8 cellular contexts compared by ENCODE assay signal in genomic region chr11:75582461-75582934, GRCh38. TPM values are rescaled to one million over a fixed set of nuclear protein-coding genes. Genes with fewer than 3 reads are reported as not detected.
A peak's percentile ranks its signal among the peaks of the same experiment; 100 is the strongest.
DNase-seq lines count a peak whose midpoint lies in the region; ATAC-seq and TF ChIP-seq lines count a peak whose summit lies in the region.

No MANE protein-coding gene starts in this region.

- DNase-seq in GM12865 (ENCODE audit: low read depth), result no peak
- DNase-seq in activated CD4-positive, alpha-beta memory T cell treated with anti-CD3 and anti-CD28 coated beads, Interleukin-2, amount 10 ng/mL, durations not matched to agents 7 days and 5 days, result no peak
- DNase-seq in left ventricle myocardium inferior, result no peak
- no peak for DNase-seq in skeletal muscle cell (ENCODE audit: low read depth)
- DNase-seq in amniotic stem cell (lab: John Stamatoyannopoulos, UW), result no peak

- no peaks in the 10 kb centered on the region for H3K36me3 Mint-ChIP-seq in activated CD4-positive, alpha-beta memory T cell treated with anti-CD3 and anti-CD28 coated beads, Interleukin-2, amount 10 ng/mL, durations not matched to agents 7 days and 5 days (ENCODE audit: low read depth)

- H3K4me1 ChIP-seq in left ventricle myocardium inferior, result peaks cover 28% of the 10 kb centered on the region

- no peaks in the 10 kb centered on the region for H3K9me3 ChIP-seq in left ventricle myocardium inferior (replicated peaks)

- H3K27me3 Mint-ChIP-seq in activated CD4-positive, alpha-beta memory T cell treated with anti-CD3 and anti-CD28 coated beads, Interleukin-2, amount 10 ng/mL, durations not matched to agents 7 days and 5 days, result peaks cover 2% of the 10 kb centered on the region

- H3K27ac Mint-ChIP-seq in activated CD4-positive, alpha-beta memory T cell treated with anti-CD3 and anti-CD28 coated beads, Interleukin-2, amount 10 ng/mL, durations not matched to agents 7 days and 5 days, result peak overlapping the region; percentile 63

- H3K9me3 Mint-ChIP-seq in activated CD4-positive, alpha-beta memory T cell treated with anti-CD3 and anti-CD28 coated beads, Interleukin-2, amount 10 ng/mL, durations not matched to agents 7 days and 5 days, result no peaks in the 10 kb centered on the region

- intact Hi-C loops in left ventricle myocardium inferior (cut with micrococcal nuclease), result no loop called here

- H3K36me3 ChIP-seq in left ventricle myocardium inferior, result no peaks in the 10 kb centered on the region

- CTCF ChIA-PET in activated CD4-positive, alpha-beta memory T cell treated with anti-CD3 and anti-CD28 coated beads, Interleukin-2, amount 10 ng/mL, durations not matched to agents 7 days and 5 days (lab: Charles Lee), result interaction anchor here (1.2 kb wide), 1 partner anchor 48 kb away, joined by 3 read pairs; no protein-coding TSS in a partner anchor

- H3K4me1 Mint-ChIP-seq in activated CD4-positive, alpha-beta memory T cell treated with anti-CD3 and anti-CD28 coated beads, Interleukin-2, amount 10 ng/mL, durations not matched to agents 7 days and 5 days, result peaks cover 31% of the 10 kb centered on the region

- no peak for ATAC-seq in GM21723 (IDR thresholded peaks at IDR 0.05; ENCODE audit: unreplicated experiment)
- no peak for ATAC-seq in GM18867 (IDR thresholded peaks at IDR 0.05; ENCODE audit: unreplicated experiment)
- ATAC-seq in GM19351 (IDR thresholded peaks at IDR 0.05; ENCODE audit: unreplicated experiment), result no peak

- H3K4me3 ChIP-seq in GM12865 (ENCODE audit: low read depth, low read length) (peak overlapping the region; percentile 58), left ventricle myocardium inferior (peak overlapping the region; percentile 85), skeletal muscle cell (ENCODE audit: low read depth, low read length) (peak overlapping the region; percentile 65)

- POLR2A ChIA-PET in activated CD4-positive, alpha-beta memory T cell treated with anti-CD3 and anti-CD28 coated beads, Interleukin-2, amount 10 ng/mL, durations not matched to agents 7 days and 5 days (lab: Charles Lee), result interaction anchor here (0.6 to 2.0 kb wide), 3 partner anchors 9 to 324 kb away, joined by 3 to 7 read pairs (median 3); no protein-coding TSS in a partner anchor

- peak overlapping the region; percentile 79 for H3K4me3 Mint-ChIP-seq in activated CD4-positive, alpha-beta memory T cell treated with anti-CD3 and anti-CD28 coated beads, Interleukin-2, amount 10 ng/mL, durations not matched to agents 7 days and 5 days

- TF ChIP-seq CTCF in GM12865 (IDR thresholded peaks at IDR 0.05; ENCODE audit: insufficient read depth, low read depth, low read length, missing control alignments), result no peak
- TF ChIP-seq CTCF in left ventricle myocardium inferior (IDR thresholded peaks at IDR 0.05; ENCODE audit: borderline replicate concordance), result no peak

- peak overlapping the region; percentile 98 for H3K27ac ChIP-seq in left ventricle myocardium inferior (replicated peaks)

- no peaks in the 10 kb centered on the region for H3K27me3 ChIP-seq in left ventricle myocardium inferior (ENCODE audit: low read depth)

RNA-seq across cellular contexts. Expression of gene SERPINH1, which starts 20.4 kb away (rescaled TPM):
- total RNA-seq in activated CD4-positive, alpha-beta memory T cell treated with anti-CD3 and anti-CD28 coated beads, Interleukin-2, amount 10 ng/mL, durations not matched to agents 7 days and 5 days, result 10 to 100 TPM; 12.2 to 13.3 TPM
- 57.6 TPM for total RNA-seq in left ventricle myocardium inferior

RNA-seq across cellular contexts. Expression of gene GDPD5, which starts 56.8 kb away (rescaled TPM):
- total RNA-seq in activated CD4-positive, alpha-beta memory T cell treated with anti-CD3 and anti-CD28 coated beads, Interleukin-2, amount 10 ng/mL, durations not matched to agents 7 days and 5 days, result 100 to 1,000 TPM; 107 to 109 TPM
- total RNA-seq in left ventricle myocardium inferior, result 4.4 TPM

Comparison
In these comparisons a context has a peak if more than half of its experiments do, and no peak if none do; other contexts are left out.
1. RNA of gene GDPD5, which starts 56.8 kb away (total RNA-seq): 107 to 109 TPM in activated CD4-positive, alpha-beta memory T cell treated with anti-CD3 and anti-CD28 coated beads, Interleukin-2, amount 10 ng/mL, durations not matched to agents 7 days and 5 days; 4.4 TPM in left ventricle myocardium inferior (single experiment); every median in the first group is over 10 times any median in the second.
2. Peak in every context shown above with its lines, with median percentiles within 50 percentile points of each other: H3K4me3 ChIP-seq.